10 cellular contexts compared by ENCODE assay signal in the genomic region with DNA sequence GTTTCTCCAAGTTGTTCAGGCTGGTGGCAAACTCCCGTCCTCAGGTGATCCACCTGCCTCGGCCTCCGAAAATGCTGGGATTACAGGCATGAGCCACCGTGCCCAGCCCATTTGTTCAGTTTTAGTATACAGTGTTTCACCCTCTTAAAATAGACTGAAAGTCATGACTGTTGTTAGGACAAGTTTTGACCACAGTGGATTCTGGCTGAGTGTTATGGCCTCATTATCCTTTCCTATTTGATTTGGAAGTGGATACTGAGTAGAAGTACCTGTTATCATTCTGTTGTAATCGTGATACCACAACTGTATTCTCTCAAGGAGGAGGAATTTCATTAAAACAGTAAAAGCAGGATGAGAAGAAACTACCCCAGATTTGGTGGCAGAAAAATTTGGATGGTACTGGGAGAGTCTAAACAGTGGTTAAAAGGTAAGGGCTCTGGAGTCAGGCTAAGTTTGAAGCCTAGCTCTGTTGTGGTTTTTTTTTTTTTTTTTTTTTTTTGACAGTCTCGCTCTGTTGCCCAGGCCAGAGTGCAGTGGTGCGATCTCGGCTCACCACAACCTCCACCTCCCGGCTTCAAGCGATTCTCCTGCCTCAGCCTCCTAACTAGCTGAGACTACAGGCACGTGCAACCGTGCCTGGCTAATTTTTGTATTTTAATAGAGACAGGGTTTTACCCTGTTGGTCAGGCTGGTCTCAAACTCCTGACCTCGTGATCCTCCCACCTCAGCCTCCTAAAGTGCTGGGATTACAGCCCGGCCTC. TPM values are rescaled to one million over a fixed set of nuclear protein-coding genes. Genes with fewer than 3 reads are reported as not detected.
DNase-seq lines count a peak whose midpoint lies in the region; ATAC-seq and TF ChIP-seq lines count a peak whose summit lies in the region.
"Had no signal": no experiment of that assay in that cellular context is flagged by ENCODE, and none has a peak within 500 bp of the region (broad histone marks: within the 10 kb centered on the region; RNA-seq: fewer than 3 reads in every experiment).

No MANE protein-coding gene starts in this region.

- H3K36me3 ChIP-seq in Loucy (ENCODE audit: insufficient read depth, low read length): no peaks in the 10 kb centered on the region

- POLR2A ChIA-PET in activated naive CD8-positive, alpha-beta T cell treated with anti-CD3 and anti-CD28 coated beads, Interleukin-2, amount 10 ng/mL, durations not matched to agents 7 days and 5 days (lab: Charles Lee): interaction anchor here (0.6 to 1.5 kb wide), 8 partner anchors 10 to 116 kb away, joined by 3 to 7 read pairs (median 5); partner anchors contain the start of genes RPL4 and ZWILCH

- peaks cover 78% of the 10 kb centered on the region for H3K79me2 ChIP-seq in Loucy (ENCODE audit: insufficient read depth, low read length)

- no peak for ATAC-seq in activated naive CD8-positive, alpha-beta T cell treated with anti-CD3 and anti-CD28 coated beads, Interleukin-2, amount 10 ng/mL, durations not matched to agents 7 days and 5 days (ENCODE audit: low read depth)
- ATAC-seq in GM18909 (IDR thresholded peaks at IDR 0.05; ENCODE audit: poor library complexity, unreplicated experiment) (no peak), GM21447 (IDR thresholded peaks at IDR 0.05; ENCODE audit: unreplicated experiment) (no peak), esophagus mucosa (no peak)

- H4K20me1 ChIP-seq in Loucy (ENCODE audit: insufficient read depth, low read length, poor library complexity, severe bottlenecking): peaks cover 48% of the 10 kb centered on the region

- H3K4me1 Mint-ChIP-seq in activated naive CD8-positive, alpha-beta T cell treated with anti-CD3 and anti-CD28 coated beads, Interleukin-2, amount 10 ng/mL, durations not matched to agents 7 days and 5 days: peaks cover 62% of the 10 kb centered on the region
- peaks cover 33% of the 10 kb centered on the region for H3K4me1 Mint-ChIP-seq in osteocyte (ENCODE audit: unreplicated experiment)

- no peaks in the 10 kb centered on the region for H3K9me2 ChIP-seq in Loucy (replicated peaks; ENCODE audit: low read depth, low read length)

- no peaks in the 10 kb centered on the region for H3K9me3 Mint-ChIP-seq in activated naive CD8-positive, alpha-beta T cell treated with anti-CD3 and anti-CD28 coated beads, Interleukin-2, amount 10 ng/mL, durations not matched to agents 7 days and 5 days
- H3K9me3 Mint-ChIP-seq in osteocyte (ENCODE audit: unreplicated experiment): no peaks in the 10 kb centered on the region

- peaks cover 59% of the 10 kb centered on the region for H3K4me1 ChIP-seq in Loucy (ENCODE audit: insufficient read depth, low read length, poor library complexity, severe bottlenecking)

- no peaks in the 10 kb centered on the region for H3K27me3 ChIP-seq in Loucy (ENCODE audit: insufficient read depth, low read length, poor library complexity, severe bottlenecking)

- H3K27me3 Mint-ChIP-seq in activated naive CD8-positive, alpha-beta T cell treated with anti-CD3 and anti-CD28 coated beads, Interleukin-2, amount 10 ng/mL, durations not matched to agents 7 days and 5 days: no peaks in the 10 kb centered on the region
- no peaks in the 10 kb centered on the region for H3K27me3 Mint-ChIP-seq in osteocyte (ENCODE audit: unreplicated experiment)

- H3K9me3 ChIP-seq in Loucy (ENCODE audit: insufficient read depth, low read depth, low read length): no peaks in the 10 kb centered on the region

- H3K4me2 ChIP-seq in Loucy (ENCODE audit: low read depth, low read length, poor library complexity, severe bottlenecking): peak overlapping the region; percentile 89

- H3K36me3 Mint-ChIP-seq in activated naive CD8-positive, alpha-beta T cell treated with anti-CD3 and anti-CD28 coated beads, Interleukin-2, amount 10 ng/mL, durations not matched to agents 7 days and 5 days: peaks cover 37% of the 10 kb centered on the region
- no peaks in the 10 kb centered on the region for H3K36me3 Mint-ChIP-seq in osteocyte (ENCODE audit: unreplicated experiment)

- 0 out of 2 replicates have a peak, but pooled peaks cover 7% of the 10 kb centered on the region for H3F3A ChIP-seq in Loucy (ENCODE audit: low read depth)

- H3K4me3 Mint-ChIP-seq in activated naive CD8-positive, alpha-beta T cell treated with anti-CD3 and anti-CD28 coated beads, Interleukin-2, amount 10 ng/mL, durations not matched to agents 7 days and 5 days: peak overlapping the region; percentile 97
- H3K4me3 Mint-ChIP-seq in osteocyte (ENCODE audit: unreplicated experiment): no peak overlapping the region

- peak overlapping the region; percentile 84 for H3K27ac Mint-ChIP-seq in activated naive CD8-positive, alpha-beta T cell treated with anti-CD3 and anti-CD28 coated beads, Interleukin-2, amount 10 ng/mL, durations not matched to agents 7 days and 5 days
- H3K27ac Mint-ChIP-seq in osteocyte (ENCODE audit: unreplicated experiment): peak overlapping the region; percentile 23

- H2AFZ ChIP-seq in Loucy (ENCODE audit: low read length): no peak overlapping the region

- H3K4me3 ChIP-seq in GM12864 (ENCODE audit: low read depth, low read length) (peak overlapping the region; percentile 74), Loucy (ENCODE audit: low read length, poor library complexity, severe bottlenecking) (peak overlapping the region; percentile 97)

- no peak for TF ChIP-seq CTCF in GM12864 (IDR thresholded peaks at IDR 0.05; ENCODE audit: low read depth, low read length, missing control alignments)
- TF ChIP-seq CTCF in Loucy (conservative IDR thresholded peaks at IDR 0.05; ENCODE audit: low read length): no peak
- no peak for TF ChIP-seq CTCF in osteocyte (IDR thresholded peaks at IDR 0.05)

- no peak for DNase-seq in GM12864 (ENCODE audit: low read depth)
- peak; percentile 54 for DNase-seq in activated naive CD8-positive, alpha-beta T cell treated with anti-CD3 and anti-CD28 coated beads, Interleukin-2, amount 10 ng/mL, durations not matched to agents 7 days and 5 days
- no peak for DNase-seq in osteocyte (ENCODE audit: extremely low spot score, unreplicated experiment)
- DNase-seq in NCI-H2107 (lab: John Stamatoyannopoulos, UW): no peak
- DNase-seq: erythroblast, NCI-H524 had no signal

- no peak overlapping the region for H3K9ac ChIP-seq in Loucy (ENCODE audit: low read depth, low read length, poor library complexity, severe bottlenecking)

RNA-seq across cellular contexts. Expression of gene MAP2K1, which starts 2.6 kb away (rescaled TPM):
- total RNA-seq in activated naive CD8-positive, alpha-beta T cell treated with anti-CD3 and anti-CD28 coated beads, Interleukin-2, amount 10 ng/mL, durations not matched to agents 7 days and 5 days: 10 to 100 TPM; 95.0 to 96.5 TPM
- total RNA-seq in osteocyte: 49.3 and 50.7 TPM in 2 replicates
- total RNA-seq in esophagus mucosa: 39.7 TPM

RNA-seq across cellular contexts. Expression of gene TIPIN, which starts 32.8 kb away (rescaled TPM):
- 10 to 100 TPM; 29.5 to 31.3 TPM for total RNA-seq in activated naive CD8-positive, alpha-beta T cell treated with anti-CD3 and anti-CD28 coated beads, Interleukin-2, amount 10 ng/mL, durations not matched to agents 7 days and 5 days
- 7.6 and 8.0 TPM in 2 replicates for total RNA-seq in osteocyte
- 6.4 TPM for total RNA-seq in esophagus mucosa
